13 cellular contexts compared by ENCODE assay signal in genomic region chr4:138911903-138912713, GRCh38.
A peak's percentile ranks its signal among the peaks of the same experiment; 100 is the strongest.
DNase-seq lines count a peak whose midpoint lies in the region; ATAC-seq, FAIRE-seq and TF ChIP-seq lines count a peak whose summit lies in the region.
"Had no signal": no experiment of that assay in that cellular context is flagged by ENCODE, and none has a peak within 500 bp of the region (broad histone marks: within the 10 kb centered on the region; RNA-seq: fewer than 3 reads in every experiment).

No MANE protein-coding gene starts in this region.

- H3K27ac ChIP-seq in A549 (peak overlapping the region; percentile 73 to 82), tibial nerve (no peak overlapping the region)
- H3K27ac ChIP-seq: ascending aorta had no signal

- FAIRE-seq in A549 (lab: Jason Lieb, UNC), result no peak

- peak; percentile 23 to 82 for DNase-seq in A549 (ENCODE audit: low read depth in 1 of 2, low spot score in 1 of 2)
- peak; percentile 77 for DNase-seq in NCI-H1436 treated with DMSO at 0.1 percent for 48 hours (lab: John Stamatoyannopoulos, UW)
- peak; percentile 54 to 70 for DNase-seq in SHP77 (lab: John Stamatoyannopoulos, UW)
- peak; percentile 28 to 54 for DNase-seq in lung microvascular endothelial cell (ENCODE audit: low read depth in 2 of 2)
- DNase-seq in tibial nerve (ENCODE audit: low spot score in 2 of 2), result no peak
- no peak for DNase-seq in activated CD4-positive, alpha-beta T cell treated with anti-CD3 and anti-CD28 coated beads, Interleukin-2, amount 10 ng/mL, durations not matched to agents 24 days and 14 days
- DNase-seq in midbrain (lab: John Stamatoyannopoulos, UW), result no peak
- DNase-seq: activated CD8-positive, alpha-beta memory T cell treated with anti-CD3 and anti-CD28 coated beads, Interleukin-2, amount 50 U/mL, for 48 hours; HFFc6; T1000 had no signal

- no peaks in the 10 kb centered on the region for H3K27me3 ChIP-seq in tibial nerve
- H3K27me3 ChIP-seq: ascending aorta had no signal

- peaks cover 10% of the 10 kb centered on the region for H3K27me3 Mint-ChIP-seq in activated CD4-positive, alpha-beta T cell treated with anti-CD3 and anti-CD28 coated beads, Interleukin-2, amount 10 ng/mL, durations not matched to agents 24 days and 14 days

- H3K4me3 ChIP-seq in A549 (no peak overlapping the region; the same call in 2 of the 3 replicates), tibial nerve (no peak overlapping the region)
- H3K4me3 ChIP-seq: ascending aorta, smooth muscle cell had no signal

- ATAC-seq in A549 (peak; percentile 51 to 79; a peak in 5 of 6 replicates), GM21576 (IDR thresholded peaks at IDR 0.05; ENCODE audit: unreplicated experiment) (no peak)

- TF ChIP-seq POLR2A in A549 (IDR thresholded peaks at IDR 0.05; ENCODE audit: low read length) (no peak), tibial nerve (IDR thresholded peaks at IDR 0.05) (no peak)

- no peaks in the 10 kb centered on the region for H3K9me3 Mint-ChIP-seq in activated CD4-positive, alpha-beta T cell treated with anti-CD3 and anti-CD28 coated beads, Interleukin-2, amount 10 ng/mL, durations not matched to agents 24 days and 14 days
- H3K9me3 Mint-ChIP-seq: HFFc6 had no signal

- 3% methylated on average over 8 of the region's 9 CpGs for WGBS in A549 (ENCODE audit: missing lambda C conversion rate)
- 46 to 60% methylated on average over 9 of the region's 9 CpGs for WGBS in tibial nerve, 2 donors

- TF ChIP-seq EP300 in A549 (IDR thresholded peaks at IDR 0.05), result no peak
- no peak for TF ChIP-seq EP300 in tibial nerve (IDR thresholded peaks at IDR 0.05)

- no peak for TF ChIP-seq CTCF in A549 (IDR thresholded peaks at IDR 0.05)
- no peak for TF ChIP-seq CTCF in tibial nerve (IDR thresholded peaks at IDR 0.05)

- intact Hi-C loops in activated CD4-positive, alpha-beta T cell treated with anti-CD3 and anti-CD28 coated beads, Interleukin-2, amount 10 ng/mL, durations not matched to agents 24 days and 14 days (cut with micrococcal nuclease), result no loop called here

- H3K9me3 ChIP-seq in A549 (no peaks in the 10 kb centered on the region), tibial nerve (no peaks in the 10 kb centered on the region)
- H3K9me3 ChIP-seq: ascending aorta had no signal

- no peak overlapping the region for H3K4me3 Mint-ChIP-seq in activated CD4-positive, alpha-beta T cell treated with anti-CD3 and anti-CD28 coated beads, Interleukin-2, amount 10 ng/mL, durations not matched to agents 24 days and 14 days
- H3K4me3 Mint-ChIP-seq: HFFc6 had no signal

- POLR2A ChIA-PET in A549 (lab: Yijun Ruan, JAX), result interaction anchor here (0.9 to 1.0 kb wide), 2 partner anchors 14 to 36 kb away, joined by 3 to 5 read pairs; no protein-coding TSS in a partner anchor

- CTCF ChIA-PET in A549 (lab: Yijun Ruan, JAX), result interaction anchor here (1.8 to 4.7 kb wide), 2 partner anchors 26 to 41 kb away, joined by 7 to 19 read pairs; no protein-coding TSS in a partner anchor

- no peak for TF ChIP-seq RAD21 in A549 (conservative IDR thresholded peaks at IDR 0.05 in 1 of 2, IDR thresholded peaks at IDR 0.05 in 1 of 2)

- H3K4me1 Mint-ChIP-seq in activated CD4-positive, alpha-beta T cell treated with anti-CD3 and anti-CD28 coated beads, Interleukin-2, amount 10 ng/mL, durations not matched to agents 24 days and 14 days, result no peaks in the 10 kb centered on the region

- H3K4me1 ChIP-seq in A549 (peaks cover 34% of the 10 kb centered on the region), tibial nerve (peaks cover 0 to 17% (median 6%) of the 10 kb centered on the region in 4 donors)
- H3K4me1 ChIP-seq: ascending aorta had no signal

- no peak overlapping the region for H3K27ac Mint-ChIP-seq in activated CD4-positive, alpha-beta T cell treated with anti-CD3 and anti-CD28 coated beads, Interleukin-2, amount 10 ng/mL, durations not matched to agents 24 days and 14 days
- H3K27ac Mint-ChIP-seq: HFFc6 had no signal

- H3K36me3 Mint-ChIP-seq in activated CD4-positive, alpha-beta T cell treated with anti-CD3 and anti-CD28 coated beads, Interleukin-2, amount 10 ng/mL, durations not matched to agents 24 days and 14 days (ENCODE audit: low read depth), result no peaks in the 10 kb centered on the region

- H3K4me2 ChIP-seq in A549, result peak overlapping the region; percentile 92

- no peaks in the 10 kb centered on the region for H3K36me3 ChIP-seq in tibial nerve
- H3K36me3 ChIP-seq: ascending aorta had no signal

TF ChIP-seq in A549, 52 proteins besides CTCF, POLR2A, EP300 and RAD21:
- TF ChIP-seq RCOR1 (IDR thresholded peaks at IDR 0.05; ENCODE audit: low read depth, low read length) (no peak), CBX8 (IDR thresholded peaks at IDR 0.05) (no peak), EHF (CRISPR knock-in tag; IDR thresholded peaks at IDR 0.05) (0 out of 2 replicates have a peak, but pooled peaks have one; percentile 43), CBX2 (IDR thresholded peaks at IDR 0.05; ENCODE audit: borderline replicate concordance, low read depth) (no peak), HEYL (CRISPR knock-in tag; IDR thresholded peaks at IDR 0.05) (0 out of 2 replicates have a peak, but pooled peaks have one; percentile 30), HOXB5 (CRISPR knock-in tag; IDR thresholded peaks at IDR 0.05) (no peak), ZSCAN20 (CRISPR knock-in tag; IDR thresholded peaks at IDR 0.05) (0 out of 2 replicates have a peak, but pooled peaks have one; percentile 38)

Comparison
In these comparisons a context has a peak if more than half of its experiments do, and no peak if none do; other contexts are left out.
1. DNase-seq: peak in A549 (2 of 2), NCI-H1436 treated with DMSO at 0.1 percent for 48 hours (single experiment), SHP77 (2 of 2) and lung microvascular endothelial cell (2 of 2); none in tibial nerve (0 of 2), activated CD4-positive, alpha-beta T cell treated with anti-CD3 and anti-CD28 coated beads, Interleukin-2, amount 10 ng/mL, durations not matched to agents 24 days and 14 days (single experiment) and midbrain (single experiment).
2. H3K27ac ChIP-seq: peak in A549 (2 of 2); none in tibial nerve (0 of 4).